Comparison of ENCODE assay signal across 8 cellular contexts in the genomic region with DNA sequence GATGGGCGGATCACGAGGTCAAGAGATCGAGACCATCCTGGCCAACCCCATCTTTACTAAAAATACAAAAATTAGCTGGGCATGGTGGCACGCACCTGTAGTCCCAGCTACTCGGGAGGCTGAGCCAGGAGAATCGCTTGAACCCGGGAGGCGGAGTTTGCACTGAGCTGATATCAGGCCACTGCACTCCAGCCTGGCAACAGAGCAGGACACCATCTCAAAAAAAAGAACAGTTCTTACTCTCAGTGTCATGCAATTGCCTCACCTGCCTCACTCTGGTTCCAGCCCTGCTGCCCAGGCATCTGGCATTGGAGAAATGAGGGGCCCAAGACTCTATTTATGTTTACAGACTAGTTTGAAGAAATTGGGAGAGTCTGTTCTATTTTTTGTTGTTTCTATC. TPM values are rescaled to one million over a fixed set of nuclear protein-coding genes. Genes with fewer than 3 reads are reported as not detected.
A peak's percentile ranks its signal among the peaks of the same experiment; 100 is the strongest.
DNase-seq lines count a peak whose midpoint lies in the region; ATAC-seq and TF ChIP-seq lines count a peak whose summit lies in the region.
"Not testable (repeated sequence)": the region's sequence is repeated elsewhere in the genome, so short reads cannot be mapped to it uniquely, and the experiment has no call there.

No MANE protein-coding gene starts in this region.

- H3K36me3 ChIP-seq in BLaER1; endodermal cell (ENCODE audit: control insufficient read depth, insufficient read depth, low read length): not testable (repeated sequence)

- POLR2A ChIA-PET in T-cell (lab: Charles Lee): interaction anchor here (0.6 to 1.2 kb wide), 3 partner anchors 12 to 66 kb away, joined by 3 to 5 read pairs (median 3); no protein-coding TSS in a partner anchor
- POLR2A ChIA-PET in naive thymus-derived CD8-positive, alpha-beta T cell (lab: Charles Lee): interaction anchor here (0.8 to 31.3 kb wide), 4 partner anchors 19 to 110 kb away, joined by 3 to 923 read pairs (median 3); a partner anchor contains a TSS

- not testable (repeated sequence) for H3K27me3 Mint-ChIP-seq in T-cell; activated CD4-positive, alpha-beta T cell treated with anti-CD3 and anti-CD28 coated beads, Interleukin-2, amount 10 ng/mL, durations not matched to agents 24 days and 14 days; activated CD8-positive, alpha-beta memory T cell treated with anti-CD3 and anti-CD28 coated beads, Interleukin-2, amount 10 ng/mL, durations not matched to agents 7 days and 5 days; activated naive CD4-positive, alpha-beta T cell treated with anti-CD3 and anti-CD28 coated beads, Interleukin-2, amount 10 ng/mL, durations not matched to agents 7 days and 5 days; naive thymus-derived CD8-positive, alpha-beta T cell; stimulated activated naive CD8-positive, alpha-beta T cell treated with anti-CD3 and anti-CD28 coated beads, Interleukin-15, amount 100 ng/mL, for 72 hours
- peaks cover 41% of the 10 kb centered on the region for H3K27me3 Mint-ChIP-seq in endodermal cell (ENCODE audit: insufficient read depth)

- peak overlapping the region in 1 of 3 donors; percentile 75 for H3K4me3 Mint-ChIP-seq in T-cell
- H3K4me3 Mint-ChIP-seq in activated CD4-positive, alpha-beta T cell treated with anti-CD3 and anti-CD28 coated beads, Interleukin-2, amount 10 ng/mL, durations not matched to agents 24 days and 14 days; activated CD8-positive, alpha-beta memory T cell treated with anti-CD3 and anti-CD28 coated beads, Interleukin-2, amount 10 ng/mL, durations not matched to agents 7 days and 5 days; activated naive CD4-positive, alpha-beta T cell treated with anti-CD3 and anti-CD28 coated beads, Interleukin-2, amount 10 ng/mL, durations not matched to agents 7 days and 5 days; endodermal cell: not testable (repeated sequence)
- H3K4me3 Mint-ChIP-seq in naive thymus-derived CD8-positive, alpha-beta T cell: peak overlapping the region in 3 of 10 donors; percentile 24 to 84 (median 39)
- H3K4me3 Mint-ChIP-seq in stimulated activated naive CD8-positive, alpha-beta T cell treated with anti-CD3 and anti-CD28 coated beads, Interleukin-15, amount 100 ng/mL, for 72 hours: peak overlapping the region; percentile 18 to 87

- not testable (repeated sequence) for H3K36me3 Mint-ChIP-seq in T-cell; activated CD4-positive, alpha-beta T cell treated with anti-CD3 and anti-CD28 coated beads, Interleukin-2, amount 10 ng/mL, durations not matched to agents 24 days and 14 days (ENCODE audit: low read depth); activated CD8-positive, alpha-beta memory T cell treated with anti-CD3 and anti-CD28 coated beads, Interleukin-2, amount 10 ng/mL, durations not matched to agents 7 days and 5 days; activated naive CD4-positive, alpha-beta T cell treated with anti-CD3 and anti-CD28 coated beads, Interleukin-2, amount 10 ng/mL, durations not matched to agents 7 days and 5 days; endodermal cell (ENCODE audit: low read depth); naive thymus-derived CD8-positive, alpha-beta T cell

- peak overlapping the region; percentile 68 for H3K4me2 ChIP-seq in BLaER1

- not testable (repeated sequence) for H3K4me3 ChIP-seq in BLaER1; endodermal cell (ENCODE audit: low read length)

- not testable (repeated sequence) for TF ChIP-seq CTCF in endodermal cell (conservative IDR thresholded peaks at IDR 0.05)

- not testable (repeated sequence) for H3K27ac ChIP-seq in BLaER1; endodermal cell (ENCODE audit: low read depth, low read length)

- CTCF ChIA-PET in T-cell (lab: Charles Lee): not testable (repeated sequence)
- CTCF ChIA-PET in activated CD8-positive, alpha-beta memory T cell treated with anti-CD3 and anti-CD28 coated beads, Interleukin-2, amount 10 ng/mL, durations not matched to agents 7 days and 5 days (lab: Charles Lee): interaction anchor here (1.0 to 7.8 kb wide), 10 partner anchors 9 to 65 kb away, joined by 3 to 83 read pairs (median 13); a partner anchor contains a TSS
- CTCF ChIA-PET in activated naive CD4-positive, alpha-beta T cell treated with anti-CD3 and anti-CD28 coated beads, Interleukin-2, amount 10 ng/mL, durations not matched to agents 7 days and 5 days (lab: Charles Lee): interaction anchor here (0.6 to 5.6 kb wide), 5 partner anchors 19 to 64 kb away, joined by 3 to 39 read pairs (median 5); a partner anchor contains a TSS

- DNase-seq in T-cell; activated CD4-positive, alpha-beta T cell treated with anti-CD3 and anti-CD28 coated beads, Interleukin-2, amount 10 ng/mL, durations not matched to agents 24 days and 14 days; activated CD8-positive, alpha-beta memory T cell treated with anti-CD3 and anti-CD28 coated beads, Interleukin-2, amount 10 ng/mL, durations not matched to agents 7 days and 5 days; activated naive CD4-positive, alpha-beta T cell treated with anti-CD3 and anti-CD28 coated beads, Interleukin-2, amount 10 ng/mL, durations not matched to agents 7 days and 5 days; naive thymus-derived CD8-positive, alpha-beta T cell; stimulated activated naive CD8-positive, alpha-beta T cell treated with anti-CD3 and anti-CD28 coated beads, Interleukin-15, amount 100 ng/mL, for 72 hours: not testable (repeated sequence)
- peak; percentile 30 for DNase-seq in endodermal cell

- peaks cover 50% of the 10 kb centered on the region for H3K4me1 ChIP-seq in BLaER1
- not testable (repeated sequence) for H3K4me1 ChIP-seq in endodermal cell (ENCODE audit: control insufficient read depth, insufficient read depth, low read length)

- intact Hi-C loops in activated CD4-positive, alpha-beta T cell treated with anti-CD3 and anti-CD28 coated beads, Interleukin-2, amount 10 ng/mL, durations not matched to agents 24 days and 14 days (cut with micrococcal nuclease): not testable (repeated sequence)

- H3K27me3 ChIP-seq in BLaER1 (peaks cover 39% of the 10 kb centered on the region), endodermal cell (ENCODE audit: control insufficient read depth, insufficient read depth, low read length, poor library complexity, severe bottlenecking) (peaks cover 41% of the 10 kb centered on the region)

- H3K9me3 Mint-ChIP-seq in T-cell; activated CD4-positive, alpha-beta T cell treated with anti-CD3 and anti-CD28 coated beads, Interleukin-2, amount 10 ng/mL, durations not matched to agents 24 days and 14 days; activated CD8-positive, alpha-beta memory T cell treated with anti-CD3 and anti-CD28 coated beads, Interleukin-2, amount 10 ng/mL, durations not matched to agents 7 days and 5 days (ENCODE audit: low read depth); activated naive CD4-positive, alpha-beta T cell treated with anti-CD3 and anti-CD28 coated beads, Interleukin-2, amount 10 ng/mL, durations not matched to agents 7 days and 5 days; endodermal cell; naive thymus-derived CD8-positive, alpha-beta T cell; stimulated activated naive CD8-positive, alpha-beta T cell treated with anti-CD3 and anti-CD28 coated beads, Interleukin-15, amount 100 ng/mL, for 72 hours: not testable (repeated sequence)

- 94 to 98% methylated on average over 5 to 8 of the region's 8 CpGs for WGBS in endodermal cell (ENCODE audit: insufficient coverage in 1 of 2, insufficient read length in 1 of 2), 2 experiments

- not testable (repeated sequence) for ATAC-seq in T-cell (replicated peaks in 1 of 4); activated CD8-positive, alpha-beta memory T cell treated with anti-CD3 and anti-CD28 coated beads, Interleukin-2, amount 10 ng/mL, durations not matched to agents 7 days and 5 days; naive thymus-derived CD8-positive, alpha-beta T cell; stimulated activated naive CD8-positive, alpha-beta T cell treated with anti-CD3 and anti-CD28 coated beads, Interleukin-15, amount 100 ng/mL, for 72 hours

- peaks cover 62 to 70% (median 64%) of the 10 kb centered on the region in 3 donors for H3K4me1 Mint-ChIP-seq in T-cell
- peaks cover 68% of the 10 kb centered on the region for H3K4me1 Mint-ChIP-seq in activated CD4-positive, alpha-beta T cell treated with anti-CD3 and anti-CD28 coated beads, Interleukin-2, amount 10 ng/mL, durations not matched to agents 24 days and 14 days
- peaks cover 68% of the 10 kb centered on the region for H3K4me1 Mint-ChIP-seq in activated CD8-positive, alpha-beta memory T cell treated with anti-CD3 and anti-CD28 coated beads, Interleukin-2, amount 10 ng/mL, durations not matched to agents 7 days and 5 days
- H3K4me1 Mint-ChIP-seq in activated naive CD4-positive, alpha-beta T cell treated with anti-CD3 and anti-CD28 coated beads, Interleukin-2, amount 10 ng/mL, durations not matched to agents 7 days and 5 days: peaks cover 81% of the 10 kb centered on the region
- H3K4me1 Mint-ChIP-seq in endodermal cell: peaks cover 19% of the 10 kb centered on the region
- peaks cover 35 to 76% (median 66%) of the 10 kb centered on the region in 4 donors for H3K4me1 Mint-ChIP-seq in naive thymus-derived CD8-positive, alpha-beta T cell
- peaks cover 75% of the 10 kb centered on the region for H3K4me1 Mint-ChIP-seq in stimulated activated naive CD8-positive, alpha-beta T cell treated with anti-CD3 and anti-CD28 coated beads, Interleukin-15, amount 100 ng/mL, for 72 hours

- H3K9ac ChIP-seq in BLaER1; endodermal cell (ENCODE audit: extremely low read depth, low read length, poor library complexity, severe bottlenecking): not testable (repeated sequence)

- H4K20me1 ChIP-seq in BLaER1: not testable (repeated sequence)

- H3K27ac Mint-ChIP-seq in T-cell: peak overlapping the region; percentile 83 to 84
- H3K27ac Mint-ChIP-seq in activated CD4-positive, alpha-beta T cell treated with anti-CD3 and anti-CD28 coated beads, Interleukin-2, amount 10 ng/mL, durations not matched to agents 24 days and 14 days: peak overlapping the region; percentile 77
- peak overlapping the region; percentile 90 for H3K27ac Mint-ChIP-seq in activated CD8-positive, alpha-beta memory T cell treated with anti-CD3 and anti-CD28 coated beads, Interleukin-2, amount 10 ng/mL, durations not matched to agents 7 days and 5 days
- H3K27ac Mint-ChIP-seq in activated naive CD4-positive, alpha-beta T cell treated with anti-CD3 and anti-CD28 coated beads, Interleukin-2, amount 10 ng/mL, durations not matched to agents 7 days and 5 days: peak overlapping the region; percentile 90
- H3K27ac Mint-ChIP-seq in endodermal cell: not testable (repeated sequence)
- H3K27ac Mint-ChIP-seq in naive thymus-derived CD8-positive, alpha-beta T cell: peak overlapping the region in 7 of 10 donors; percentile 57 to 92 (median 72)
- peak overlapping the region; percentile 99 to 100 for H3K27ac Mint-ChIP-seq in stimulated activated naive CD8-positive, alpha-beta T cell treated with anti-CD3 and anti-CD28 coated beads, Interleukin-15, amount 100 ng/mL, for 72 hours

- H3K9me3 ChIP-seq in BLaER1; endodermal cell (ENCODE audit: control insufficient read depth, low read length): not testable (repeated sequence)

RNA-seq across cellular contexts. Expression of a gene that starts 4.4 kb away (rescaled TPM):
- total RNA-seq in T-cell (10 to 100 TPM; 50.7 to 66.5 (median 61.9) TPM), endodermal cell (10 to 100 TPM in 1 of 2 donors, 1 to 10 TPM in 1; 9.6 to 11.2 TPM)
- total RNA-seq in activated CD4-positive, alpha-beta T cell treated with anti-CD3 and anti-CD28 coated beads, Interleukin-2, amount 10 ng/mL, durations not matched to agents 24 days and 14 days: 35.0 and 42.4 TPM in 2 replicates
- total RNA-seq in activated CD8-positive, alpha-beta memory T cell treated with anti-CD3 and anti-CD28 coated beads, Interleukin-2, amount 10 ng/mL, durations not matched to agents 7 days and 5 days: 100 to 1,000 TPM in 1 of 2 experiments, 10 to 100 TPM in 1; 73.0 to 148 TPM
- polyA plus RNA-seq in endodermal cell (2013, experiment 1 of 2): 18.5 TPM
- polyA plus RNA-seq in endodermal cell (2013, experiment 2 of 2): 17.5 TPM
- 10 to 100 TPM; 46.1 to 46.4 TPM for total RNA-seq in naive thymus-derived CD8-positive, alpha-beta T cell
- polyA plus RNA-seq in naive thymus-derived CD8-positive, alpha-beta T cell: 10 to 100 TPM in 2 of 3 donors, 1 to 10 TPM in 1; 4.9 to 29.4 (median 10.5) TPM

RNA-seq across cellular contexts. Expression of a gene that starts 20.4 kb away (rescaled TPM):
- total RNA-seq in T-cell (100 to 1,000 TPM; 163 to 277 (median 177) TPM), endodermal cell (10 to 100 TPM; 36.0 to 46.0 TPM)
- total RNA-seq in activated CD4-positive, alpha-beta T cell treated with anti-CD3 and anti-CD28 coated beads, Interleukin-2, amount 10 ng/mL, durations not matched to agents 24 days and 14 days: 184 and 189 TPM in 2 replicates
- 100 to 1,000 TPM; 260 to 406 TPM for total RNA-seq in activated CD8-positive, alpha-beta memory T cell treated with anti-CD3 and anti-CD28 coated beads, Interleukin-2, amount 10 ng/mL, durations not matched to agents 7 days and 5 days
- 66.6 TPM for polyA plus RNA-seq in endodermal cell (2013, experiment 1 of 2)
- 76.0 TPM for polyA plus RNA-seq in endodermal cell (2013, experiment 2 of 2)
- 100 to 1,000 TPM; 111 to 122 TPM for total RNA-seq in naive thymus-derived CD8-positive, alpha-beta T cell
- 1 to 10 TPM; 6.6 to 9.7 (median 8.2) TPM for polyA plus RNA-seq in naive thymus-derived CD8-positive, alpha-beta T cell
